ENCODE assay signal across 15 cellular contexts in the genomic region with DNA sequence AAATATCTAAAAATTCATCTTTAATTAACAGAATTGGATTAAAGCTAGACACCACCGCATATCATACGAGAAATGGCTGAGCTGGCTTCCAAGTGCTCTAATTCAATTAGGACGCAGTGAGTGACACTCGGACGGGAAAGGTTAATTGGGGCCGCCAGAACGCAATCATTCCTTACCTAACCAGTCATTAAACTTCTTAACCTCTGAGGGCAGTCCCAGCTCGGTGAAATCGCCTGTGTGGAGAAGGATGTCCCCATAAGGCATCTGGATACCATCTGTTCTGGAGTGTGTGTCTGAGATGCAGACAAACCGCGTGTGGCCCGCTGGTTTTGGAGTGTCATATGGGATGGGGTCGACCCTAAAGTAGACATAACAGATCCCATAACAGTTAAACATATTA.
A peak's percentile ranks its signal among the peaks of the same experiment; 100 is the strongest.
DNase-seq lines count a peak whose midpoint lies in the region; ATAC-seq and TF ChIP-seq lines count a peak whose summit lies in the region.
"Had no signal": no experiment of that assay in that cellular context is flagged by ENCODE, and none has a peak within 500 bp of the region (broad histone marks: within the 10 kb centered on the region; RNA-seq: fewer than 3 reads in every experiment).

No MANE protein-coding gene starts in this region.

- no peaks in the 10 kb centered on the region for H3K9me3 ChIP-seq in WERI-Rb-1 (ENCODE audit: severe bottlenecking)
- H3K9me3 ChIP-seq: A549, BLaER1, Caco-2 had no signal

- H3K27ac ChIP-seq in WERI-Rb-1 = peak overlapping the region; percentile 70
- H3K27ac ChIP-seq: A549, BLaER1, GM23248 had no signal

- no peak for ATAC-seq in GM18867 (IDR thresholded peaks at IDR 0.05; ENCODE audit: unreplicated experiment)
- ATAC-seq: A549, HCT116 had no signal

- no peak for TF ChIP-seq CTCF in WERI-Rb-1 (IDR thresholded peaks at IDR 0.05; ENCODE audit: low read depth, low read length)

- H3K27me3 ChIP-seq in WERI-Rb-1 (ENCODE audit: insufficient read depth, low read depth, severe bottlenecking) = no peaks in the 10 kb centered on the region
- H3K27me3 ChIP-seq: BLaER1 had no signal

- no peak overlapping the region for H3K4me3 ChIP-seq in WERI-Rb-1 (ENCODE audit: low read depth, low read length)
- H3K4me3 ChIP-seq: A549, BLaER1, GM23248 had no signal

- DNase-seq in NCI-H524 (lab: John Stamatoyannopoulos, UW) = peak; percentile 94 to 95
- DNase-seq in NCI-H82 (lab: John Stamatoyannopoulos, UW) = peak; percentile 98
- peak; percentile 89 for DNase-seq in WERI-Rb-1
- peak; percentile 28 for DNase-seq in retina
- DNase-seq in NCI-H748 treated with DMSO at 0.1 percent for 48 hours (lab: John Stamatoyannopoulos, UW) = no peak
- no peak for DNase-seq in islet precursor cell
- DNase-seq: AML-193; Caco-2; CD8-positive, alpha-beta memory T cell; GF-D8; GM23248 had no signal

- H3K36me3 ChIP-seq in WERI-Rb-1 = peaks cover 26% of the 10 kb centered on the region

Comparison
In these comparisons a context has a peak if more than half of its experiments do, and no peak if none do; other contexts are left out.
1. DNase-seq: peak in NCI-H524 (2 of 2), NCI-H82 (single experiment), WERI-Rb-1 (single experiment) and retina (single experiment); none in NCI-H748 treated with DMSO at 0.1 percent for 48 hours (single experiment) and islet precursor cell (single experiment).